7 cellular contexts compared by ENCODE assay signal in the genomic region with DNA sequence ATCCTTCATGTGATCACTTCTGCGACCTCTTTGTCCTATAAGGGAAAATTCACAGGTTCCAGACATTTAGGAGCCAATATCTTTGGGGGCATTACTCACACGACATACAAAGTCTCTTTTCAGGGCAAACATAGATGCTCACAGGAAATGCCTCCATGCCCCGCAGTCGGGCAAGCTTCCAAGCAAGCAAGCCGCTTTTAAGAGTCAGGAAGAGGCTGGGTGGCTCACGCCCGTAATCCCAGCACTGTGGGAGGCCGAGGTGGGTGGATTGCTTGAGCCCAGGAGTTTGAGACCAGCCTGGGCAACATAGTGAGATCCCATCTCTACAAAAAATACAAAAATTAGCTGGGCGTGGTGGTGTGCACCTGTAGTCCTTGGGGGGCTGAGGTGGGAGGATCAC.
DNase-seq lines count a peak whose midpoint lies in the region; ATAC-seq and TF ChIP-seq lines count a peak whose summit lies in the region.
"Not testable (repeated sequence)": the region's sequence is repeated elsewhere in the genome, so short reads cannot be mapped to it uniquely, and the experiment has no call there.

No MANE protein-coding gene starts in this region.

- H3K36me3 ChIP-seq in PC-3 (ENCODE audit: low read depth, low read length); left ventricle myocardium inferior: not testable (repeated sequence)

- BruUV-seq in PC-3 (replicated peaks; lab: Mats Ljungman, UMichigan): not testable (repeated sequence)

- not testable (repeated sequence) for TF ChIP-seq CTCF in AG10803 (conservative IDR thresholded peaks at IDR 0.05; ENCODE audit: low read length); PC-3 (conservative IDR thresholded peaks at IDR 0.05; ENCODE audit: low read depth, low read length); WTC11 (IDR thresholded peaks at IDR 0.05); left ventricle myocardium inferior (IDR thresholded peaks at IDR 0.05; ENCODE audit: borderline replicate concordance); osteocyte (IDR thresholded peaks at IDR 0.05)

- CTCF ChIA-PET in PC-3 (lab: Charles Lee); WTC11 (lab: Charles Lee): not testable (repeated sequence)

- H3K27me3 Mint-ChIP-seq in WTC11 (ENCODE audit: low read depth): peaks cover 20% of the 10 kb centered on the region
- not testable (repeated sequence) for H3K27me3 Mint-ChIP-seq in osteocyte (ENCODE audit: unreplicated experiment)

- intact Hi-C loops in PC-3 (cut with micrococcal nuclease); left ventricle myocardium inferior (cut with micrococcal nuclease): not testable (repeated sequence)

- not testable (repeated sequence) for H3K4me3 Mint-ChIP-seq in WTC11; osteocyte (ENCODE audit: unreplicated experiment)

- POLR2A ChIA-PET in PC-3 (lab: Charles Lee; ENCODE audit: unreplicated experiment); WTC11 (lab: Charles Lee): not testable (repeated sequence)

- not testable (repeated sequence) for H3K9me3 Mint-ChIP-seq in WTC11; osteocyte (ENCODE audit: unreplicated experiment)

- not testable (repeated sequence) for H3K9me2 ChIP-seq in PC-3 (replicated peaks; ENCODE audit: low read length)

- H4K20me1 ChIP-seq in PC-3 (ENCODE audit: low read length): not testable (repeated sequence)

- peak; percentile 55 for ATAC-seq in PC-3
- not testable (repeated sequence) for ATAC-seq in WTC11

- not testable (repeated sequence) for H3K27ac Mint-ChIP-seq in WTC11
- peak overlapping the region; percentile 60 for H3K27ac Mint-ChIP-seq in osteocyte (ENCODE audit: unreplicated experiment)

- H3K4me2 ChIP-seq in PC-3 (ENCODE audit: low read length): not testable (repeated sequence)

- H3F3A ChIP-seq in PC-3 (ENCODE audit: low read length, unreplicated experiment): not testable (repeated sequence)

- H3K9ac ChIP-seq in PC-3 (ENCODE audit: low read length): not testable (repeated sequence)

- H3K4me1 Mint-ChIP-seq in WTC11 (peaks cover 26% of the 10 kb centered on the region), osteocyte (ENCODE audit: unreplicated experiment) (peaks cover 51% of the 10 kb centered on the region)

- not testable (repeated sequence) for H3K27ac ChIP-seq in PC-3 (ENCODE audit: low read length)
- peak overlapping the region; percentile 60 for H3K27ac ChIP-seq in left ventricle myocardium inferior (replicated peaks)

- not testable (repeated sequence) for H3K36me3 Mint-ChIP-seq in WTC11; osteocyte (ENCODE audit: unreplicated experiment)

- DNase-seq in AG10803 (ENCODE audit: low read depth) (peak; percentile 24), ELR (ENCODE audit: low read depth) (peak; percentile 25), PC-3 (peak; percentile 63), dermis blood vessel endothelial cell (peak; percentile 30)
- DNase-seq in WTC11 (ENCODE audit: low spot score); left ventricle myocardium inferior; osteocyte (ENCODE audit: extremely low spot score, unreplicated experiment): not testable (repeated sequence)

- H3K27me3 ChIP-seq in PC-3 (ENCODE audit: low read length); left ventricle myocardium inferior (ENCODE audit: low read depth): not testable (repeated sequence)

- not testable (repeated sequence) for H3K9me3 ChIP-seq in PC-3 (ENCODE audit: low read length); left ventricle myocardium inferior (replicated peaks)

- H3K79me2 ChIP-seq in PC-3 (ENCODE audit: low read length): not testable (repeated sequence)

- not testable (repeated sequence) for H2AFZ ChIP-seq in PC-3 (ENCODE audit: low read length)

- H3K4me1 ChIP-seq in PC-3 (ENCODE audit: insufficient read depth, low read length): not testable (repeated sequence)
- peaks cover 46% of the 10 kb centered on the region for H3K4me1 ChIP-seq in left ventricle myocardium inferior

- H3K4me3 ChIP-seq in AG10803 (ENCODE audit: low read length); PC-3 (ENCODE audit: low read length); left ventricle myocardium inferior: not testable (repeated sequence)

TF ChIP-seq in WTC11, 78 proteins besides CTCF, POLR2A, EP300 and RAD21:
- 0 out of 2 replicates have a peak, but pooled peaks have one; percentile 59 for TF ChIP-seq ZNF121 (CRISPR knock-in tag; IDR thresholded peaks at IDR 0.05)
